ENCODE assay signal across 29 cellular contexts in the genomic region with DNA sequence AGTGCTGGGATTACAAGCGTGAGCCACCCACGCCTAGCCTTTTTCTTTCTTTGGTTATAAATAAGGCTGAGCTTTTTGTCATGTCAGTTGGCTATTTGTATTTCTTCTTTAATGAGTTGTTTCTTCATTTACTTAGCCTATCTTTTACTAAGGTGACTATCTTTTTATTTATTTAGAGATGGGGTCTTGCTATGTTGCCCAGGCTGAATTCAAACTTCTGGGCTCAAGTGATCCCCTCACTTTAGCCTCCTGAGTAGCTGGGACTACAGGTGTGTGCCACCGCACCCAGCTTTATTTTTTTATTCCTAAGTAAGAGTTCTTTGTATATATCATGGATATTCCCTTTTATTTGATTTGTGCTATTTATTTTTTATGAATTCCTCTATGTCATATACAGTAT. TPM values are rescaled to one million over a fixed set of nuclear protein-coding genes. Genes with fewer than 3 reads are reported as not detected.
"Had no signal": no experiment of that assay in that cellular context is flagged by ENCODE, and none has a peak within 500 bp of the region (broad histone marks: within the 10 kb centered on the region; RNA-seq: fewer than 3 reads in every experiment).

No MANE protein-coding gene starts in this region.

- H3K4me1 Mint-ChIP-seq: mesothelial cell of epicardium, naive B cell had no signal

- H3K36me3 Mint-ChIP-seq: mesothelial cell of epicardium, naive B cell had no signal

- DNase-seq: dermis blood vessel endothelial cell; dorsolateral prefrontal cortex; effector CD8-positive, alpha-beta T cell; effector memory CD8-positive, alpha-beta T cell; endodermal cell; erythroblast; esophagus squamous epithelium; foreskin fibroblast; foreskin melanocyte; gastrocnemius medialis; glutamatergic neuron; head of caudate nucleus; heart right ventricle; hippocampal formation; left cardiac atrium; left lung; left ventricle myocardium superior; lower lobe of right lung; mesenchymal stem cell; mucosa of descending colon; naive B cell had no signal

- ATAC-seq: effector memory CD8-positive, alpha-beta T cell; esophagus mucosa; gastrocnemius medialis; heart right ventricle; left cardiac atrium; left lung; left ventricle myocardium superior; lower lobe of right lung; mucosa of descending colon had no signal

- H3K27ac Mint-ChIP-seq: effector memory CD8-positive, alpha-beta T cell; endodermal cell; mesothelial cell of epicardium; naive B cell had no signal

- H3K9me3 Mint-ChIP-seq: effector memory CD8-positive, alpha-beta T cell; endodermal cell; mesothelial cell of epicardium had no signal

- H3K4me3 Mint-ChIP-seq: effector memory CD8-positive, alpha-beta T cell; endodermal cell; mesothelial cell of epicardium; naive B cell had no signal

RNA-seq across cellular contexts. Expression of gene DMBX1, which starts 11.9 kb away (rescaled TPM):
- total RNA-seq: dermis blood vessel endothelial cell, dorsolateral prefrontal cortex, esophagus mucosa, esophagus squamous epithelium, gastrocnemius medialis, glomerular endothelial cell, heart right ventricle, left cardiac atrium, left lung, left ventricle myocardium superior, lower lobe of right lung, lung microvascular endothelial cell, mesothelial cell of epicardium, mucosa of descending colon, myocyte had no signal

RNA-seq across cellular contexts. Expression of gene KNCN, which starts 49.9 kb away (rescaled TPM):
- total RNA-seq: dermis blood vessel endothelial cell, endodermal cell, esophagus mucosa, esophagus squamous epithelium, gastrocnemius medialis, glomerular endothelial cell, heart right ventricle, kidney epithelial cell, left cardiac atrium, left lung, left ventricle myocardium superior, lower leg skin, lower lobe of right lung, lung microvascular endothelial cell, mesenteric fat pad, mesothelial cell of epicardium, mucosa of descending colon, myocyte had no signal
